5 cellular contexts compared by ENCODE assay signal in genomic region chr16:20421748-20422147, GRCh38. TPM values are rescaled to one million over a fixed set of nuclear protein-coding genes. Genes with fewer than 3 reads are reported as not detected.
"Had no signal": no experiment of that assay in that cellular context is flagged by ENCODE, and none has a peak within 500 bp of the region (broad histone marks: within the 10 kb centered on the region; RNA-seq: fewer than 3 reads in every experiment).

No MANE protein-coding gene starts in this region.

RNA-seq across cellular contexts. Expression of gene ACSM5, which starts 12.4 kb away (rescaled TPM):
- total RNA-seq: HT-29, HT1080, IMR-90, K562 had no signal
- polyA plus RNA-seq: IgD-negative memory B cell, IMR-90, K562 had no signal

RNA-seq across cellular contexts. Expression of gene PDILT, which starts 17.2 kb away (rescaled TPM):
- total RNA-seq: HT-29, HT1080, IMR-90, K562 had no signal
- polyA plus RNA-seq: IgD-negative memory B cell, IMR-90, K562 had no signal

RNA-seq across cellular contexts. Expression of gene ACSM2A, which starts 29.6 kb away (rescaled TPM):
- total RNA-seq: HT-29, HT1080, IMR-90 had no signal
- polyA plus RNA-seq: IgD-negative memory B cell, IMR-90, K562 had no signal
